ENCODE assay signal across 1 cellular context in genomic region chr19:55226273-55226672, GRCh38.
TF ChIP-seq lines count a peak whose summit lies in the region.

No MANE protein-coding gene starts in this region.

TF ChIP-seq in GM12878, 131 proteins besides CTCF, POLR2A, EP300 and RAD21 (continued from another document):
- TF ChIP-seq CUX1 (IDR thresholded peaks at IDR 0.05; ENCODE audit: insufficient replicate concordance, low read depth, low read length) (no peak), BHLHE40 (IDR thresholded peaks at IDR 0.05; ENCODE audit: borderline replicate concordance in 1 of 2, low read depth in 2 of 2, low read length in 1 of 2) (no peak), SRF (IDR thresholded peaks at IDR 0.05; ENCODE audit: low read depth in 2 of 2, low read length in 2 of 2) (no peak), TAF1 (IDR thresholded peaks at IDR 0.05; ENCODE audit: borderline replicate concordance, low read depth, low read length) (no peak), ZNF24 (IDR thresholded peaks at IDR 0.05) (no peak), ZBTB40 (IDR thresholded peaks at IDR 0.05; ENCODE audit: borderline replicate concordance) (no peak)
TF ChIP-seq in GM12878: peak in this region for 0.
